ENCODE assay signal across 8 cellular contexts in the genomic region with DNA sequence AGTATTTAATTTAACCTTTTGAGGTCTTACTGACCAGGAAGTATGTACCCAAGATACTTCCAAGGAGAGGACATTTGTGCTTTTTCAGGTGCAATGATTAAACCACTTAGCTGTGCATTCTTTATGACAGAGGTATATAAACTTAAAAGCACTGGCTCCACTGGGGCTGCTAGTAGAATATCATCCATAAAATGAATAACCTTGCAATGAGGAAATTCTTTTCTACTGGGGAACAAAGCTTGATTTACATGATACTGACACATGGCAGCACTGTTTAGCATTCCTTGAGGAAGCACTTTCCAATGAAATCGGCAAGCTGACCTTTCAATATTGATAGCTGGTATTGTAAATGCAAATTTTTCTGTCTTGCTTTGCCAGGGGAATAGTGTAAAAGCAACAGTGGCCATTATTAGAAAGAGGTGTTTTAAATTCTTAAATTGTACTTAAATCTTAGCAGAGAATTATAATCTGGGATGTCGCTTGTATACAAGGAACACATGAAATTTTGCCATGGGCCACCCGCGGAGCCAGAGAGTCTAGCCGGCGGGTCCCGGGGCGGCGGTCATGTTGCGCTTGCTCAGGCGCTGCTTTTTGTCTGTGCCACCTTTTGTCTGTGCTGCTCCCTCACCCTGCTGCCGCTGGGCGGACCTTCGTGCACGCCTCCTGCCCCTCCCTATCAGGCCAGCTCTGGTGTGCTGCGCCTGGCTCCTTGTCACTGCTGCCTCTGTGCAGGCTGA. TPM values are rescaled to one million over a fixed set of nuclear protein-coding genes. Genes with fewer than 3 reads are reported as not detected.
DNase-seq lines count a peak whose midpoint lies in the region; ATAC-seq and TF ChIP-seq lines count a peak whose summit lies in the region.

No MANE protein-coding gene starts in this region.

- H2AFZ ChIP-seq in neural cell (ENCODE audit: low read depth, low read length) = peak overlapping the region; percentile 66

- TF ChIP-seq POLR2A in Peyer's patch (IDR thresholded peaks at IDR 0.05) = no peak

- TF ChIP-seq EP300 in Ishikawa (IDR thresholded peaks at IDR 0.05; ENCODE audit: borderline replicate concordance) (no peak), neural cell (conservative IDR thresholded peaks at IDR 0.05; ENCODE audit: poor library complexity, severe bottlenecking) (no peak)

- no peak for TF ChIP-seq RAD21 in Ishikawa (IDR thresholded peaks at IDR 0.05; ENCODE audit: low read depth)
- no peak for TF ChIP-seq RAD21 in neural cell (conservative IDR thresholded peaks at IDR 0.05)

- H4K20me1 ChIP-seq in neural cell (ENCODE audit: insufficient read depth) = no peaks in the 10 kb centered on the region

- H3K27me3 ChIP-seq in Peyer's patch (no peaks in the 10 kb centered on the region), neural cell (ENCODE audit: insufficient read depth, low read depth, low read length) (no peaks in the 10 kb centered on the region), subcutaneous abdominal adipose tissue (ENCODE audit: control insufficient read depth in 5 of 5, insufficient read depth in 4 of 5, low read length in 5 of 5) (no peaks in the 10 kb centered on the region)

- ATAC-seq in GM21723 (IDR thresholded peaks at IDR 0.05; ENCODE audit: unreplicated experiment) = peak; percentile 99

- H3K4me2 ChIP-seq in neural cell (ENCODE audit: low read length) = peak overlapping the region; percentile 56

- peaks cover 0 to 12% (median 0%) of the 10 kb centered on the region in 4 donors for H3K4me1 ChIP-seq in Peyer's patch
- H3K4me1 ChIP-seq in subcutaneous abdominal adipose tissue (ENCODE audit: control insufficient read depth in 5 of 5, insufficient read depth in 5 of 5, low read length in 5 of 5) = peaks cover 0 to 13% (median 10%) of the 10 kb centered on the region in 5 donors

- peak overlapping the region in 2 of 4 donors; percentile 33 to 35 for H3K4me3 ChIP-seq in Peyer's patch
- peak overlapping the region; percentile 57 for H3K4me3 ChIP-seq in neural cell (ENCODE audit: low read length)
- H3K4me3 ChIP-seq in subcutaneous abdominal adipose tissue (ENCODE audit: low read depth in 1 of 5, low read length in 5 of 5) = peak overlapping the region; percentile 32 to 57 (median 46)

- peak overlapping the region; percentile 52 for H3K9ac ChIP-seq in neural cell (ENCODE audit: low read length)
- peak overlapping the region in 3 of 5 donors; percentile 1 to 52 (median 6) for H3K9ac ChIP-seq in subcutaneous abdominal adipose tissue (ENCODE audit: low read length in 5 of 5)

- DNase-seq in DMS114 treated with DMSO at 0.1 percent for 48 hours (lab: John Stamatoyannopoulos, UW; ENCODE audit: unreplicated experiment) (peak; percentile 32), Peyer's patch (peak; percentile 58 to 85 (median 84)), fibroblast of peridontal ligament (ENCODE audit: extremely low read depth) (peak; percentile 28)
- peak; percentile 42 to 45 for DNase-seq in activated T-helper 1 cell treated with anti-CD3 and anti-CD28 coated beads, Interleukin-2, amount 50 U/mL, for 16 hours (ENCODE audit: low read depth in 1 of 2, low spot score in 1 of 2)

- no peaks in the 10 kb centered on the region for H3K9me2 ChIP-seq in neural cell (ENCODE audit: insufficient read depth, low read length)

- H3F3A ChIP-seq in neural cell (ENCODE audit: insufficient read depth, low read length, poor library complexity, severe bottlenecking) = no peaks in the 10 kb centered on the region

- H3K36me3 ChIP-seq in Peyer's patch = no peaks in the 10 kb centered on the region
- no peaks in the 10 kb centered on the region for H3K36me3 ChIP-seq in neural cell (ENCODE audit: insufficient read depth, low read length)
- H3K36me3 ChIP-seq in subcutaneous abdominal adipose tissue (ENCODE audit: control insufficient read depth in 5 of 5, insufficient read depth in 5 of 5, low read length in 5 of 5) = no peaks in the 10 kb centered on the region

- TF ChIP-seq CTCF in Peyer's patch (IDR thresholded peaks at IDR 0.05) = peak in 3 of 6 experiments; percentile 27 to 38 (median 29)
- TF ChIP-seq CTCF in neural cell (IDR thresholded peaks at IDR 0.05; ENCODE audit: poor library complexity, severe bottlenecking) = peak; percentile 46

- H3K79me2 ChIP-seq in neural cell (replicated peaks; ENCODE audit: insufficient read depth, low read length) = no peaks in the 10 kb centered on the region

- H3K9me3 ChIP-seq in Peyer's patch (no peaks in the 10 kb centered on the region), neural cell (ENCODE audit: low read length) (no peaks in the 10 kb centered on the region), subcutaneous abdominal adipose tissue (ENCODE audit: control insufficient read depth in 5 of 5, low read length in 5 of 5) (no peaks in the 10 kb centered on the region)

- H3K27ac ChIP-seq in Peyer's patch (peak overlapping the region in 2 of 4 donors; percentile 50), neural cell (ENCODE audit: low read length) (peak overlapping the region; percentile 50), subcutaneous abdominal adipose tissue (ENCODE audit: low read depth, low read length) (no peak overlapping the region)

TF ChIP-seq in Ishikawa, 13 proteins besides CTCF, POLR2A, EP300 and RAD21 (continues in another document):
- peak; percentile 58 for TF ChIP-seq MAX (IDR thresholded peaks at IDR 0.05)
- no peak for TF ChIP-seq TCF12 (IDR thresholded peaks at IDR 0.05; ENCODE audit: low read depth)
- TF ChIP-seq CREB1 (IDR thresholded peaks at IDR 0.05; ENCODE audit: low read depth) = no peak
- TF ChIP-seq NFIC (IDR thresholded peaks at IDR 0.05) = no peak
- 0 out of 2 replicates have a peak, but pooled peaks have one; percentile 28 for TF ChIP-seq YY1 (IDR thresholded peaks at IDR 0.05; ENCODE audit: low read depth)
- no peak for TF ChIP-seq FOXM1 (IDR thresholded peaks at IDR 0.05; ENCODE audit: borderline replicate concordance, low read depth)
- TF ChIP-seq CEBPB (IDR thresholded peaks at IDR 0.05) = no peak
- no peak for TF ChIP-seq TEAD4 (IDR thresholded peaks at IDR 0.05)
- no peak for TF ChIP-seq ZBTB7A (IDR thresholded peaks at IDR 0.05; ENCODE audit: low read depth)
- TF ChIP-seq TAF1 (IDR thresholded peaks at IDR 0.05; ENCODE audit: low read depth) = peak; percentile 26; the same call in 1 of the 2 replicates
- no peak for TF ChIP-seq EGR1 (IDR thresholded peaks at IDR 0.05)
- TF ChIP-seq USF1 (IDR thresholded peaks at IDR 0.05) = peak; percentile 44; the same call in 1 of the 2 replicates

TF ChIP-seq in neural cell, 6 proteins besides CTCF, POLR2A, EP300 and RAD21:
- TF ChIP-seq TAF1 (IDR thresholded peaks at IDR 0.05; ENCODE audit: low read depth) (no peak), POLR2AphosphoS5 (IDR thresholded peaks at IDR 0.05) (peak; percentile 26), REST (IDR thresholded peaks at IDR 0.05; ENCODE audit: borderline replicate concordance) (peak; percentile 55)

RNA-seq across cellular contexts. Expression of gene BLTP3B, which starts 20.9 kb away (rescaled TPM):
- total RNA-seq in Peyer's patch = 10 to 100 TPM; 20.6 to 56.9 (median 27.9) TPM
- 29.2 and 31.6 TPM in 2 replicates for polyA plus RNA-seq in neural cell
- polyA minus RNA-seq in neural cell = 88.1 and 98.7 TPM in 2 replicates

RNA-seq across cellular contexts. Expression of gene ACTR6, which starts 37.0 kb away (rescaled TPM):
- total RNA-seq in Peyer's patch = 10 to 100 TPM in 3 of 4 donors, 1 to 10 TPM in 1; 4.2 to 21.5 (median 12.2) TPM
- polyA plus RNA-seq in neural cell = 76.3 and 128 TPM in 2 replicates
- polyA minus RNA-seq in neural cell = 54.3 and 64.7 TPM in 2 replicates

Comparison
In these comparisons a context has a peak if more than half of its experiments do, and no peak if none do; other contexts are left out.
1. DNase-seq: peak in every context shown above with its lines; median percentile 84 in Peyer's patch; 44 in activated T-helper 1 cell treated with anti-CD3 and anti-CD28 coated beads, Interleukin-2, amount 50 U/mL, for 16 hours; 32 in DMS114 treated with DMSO at 0.1 percent for 48 hours; 28 in fibroblast of peridontal ligament.